ENCODE assay signal across 26 cellular contexts in genomic region chr2:112664689-112665088, GRCh38. TPM values are rescaled to one million over a fixed set of nuclear protein-coding genes. Genes with fewer than 3 reads are reported as not detected.
DNase-seq lines count a peak whose midpoint lies in the region; ATAC-seq, FAIRE-seq and TF ChIP-seq lines count a peak whose summit lies in the region.
"Had no signal": no experiment of that assay in that cellular context is flagged by ENCODE, and none has a peak within 500 bp of the region (broad histone marks: within the 10 kb centered on the region; RNA-seq: fewer than 3 reads in every experiment).

No MANE protein-coding gene starts in this region.

- intact Hi-C loops in K562 (cut with micrococcal nuclease): no loop called here

- H3K4me2 ChIP-seq in K562 (ENCODE audit: insufficient read depth, low read length): no peak overlapping the region

- TF ChIP-seq CTCF in HL-60 (IDR thresholded peaks at IDR 0.05; ENCODE audit: insufficient read depth, low read length) (no peak), K562 (IDR thresholded peaks at IDR 0.05 in 2 of 3, conservative IDR thresholded peaks at IDR 0.05 in 1 of 3; ENCODE audit: insufficient read depth in 2 of 3, low read depth in 1 of 3, low read length in 3 of 3) (no peak)

- POLR2A ChIA-PET in K562 (lab: Yijun Ruan, JAX): interaction anchor here (0.8 to 4.1 kb wide), 7 partner anchors 8 to 517 kb away, joined by 3 to 30 read pairs (median 5); partner anchors contain the start of gene SLC20A1

- no peak for FAIRE-seq in K562 (lab: Jason Lieb, UNC)

- no peak for DNase-seq in activated CD8-positive, alpha-beta memory T cell treated with anti-CD3 and anti-CD28 coated beads, Interleukin-2, amount 10 ng/mL, durations not matched to agents 7 days and 5 days
- no peak for DNase-seq in activated CD8-positive, alpha-beta memory T cell treated with anti-CD3 and anti-CD28 coated beads for 24 hours
- DNase-seq in HL-60 (ENCODE audit: low read depth in 1 of 2, low spot score in 1 of 2) (no peak), K562 (ENCODE audit: extremely low read depth in 1 of 4, low spot score in 3 of 4) (no peak), hypothalamus (lab: John Stamatoyannopoulos, UW) (no peak)
- DNase-seq in stimulated activated effector memory CD8-positive, alpha-beta T cell treated with anti-CD3 and anti-CD28 coated beads, Interleukin-12 subunit alpha, Interleukin-12 subunit beta, amount 100 ng/mL, for 72 hours (ENCODE audit: low spot score in 2 of 2): no peak
- DNase-seq in stimulated activated naive CD4-positive, alpha-beta T cell treated with Interleukin-2 at 50 U/mL for 16 hours (lab: John Stamatoyannopoulos, UW): no peak
- DNase-seq: ACHN; activated CD4-positive, alpha-beta memory T cell treated with anti-CD3 and anti-CD28 coated beads for 36 hours; activated T-cell treated with anti-CD3 and anti-CD28 coated beads, Interleukin-2, amount 50 U/mL, for 1 hour; CD4-positive, alpha-beta T cell; DND-41; foreskin melanocyte; kidney glomerular epithelial cell; mesenchymal stem cell; NCI-H1048; NCI-H2081; NK-92 treated with Interleukin-12 subunit alpha and Interleukin-12 subunit beta, amount 100 ng/mL, for 24 hours; RPMI8226 had no signal

- H3K4me3 Mint-ChIP-seq in activated CD8-positive, alpha-beta memory T cell treated with anti-CD3 and anti-CD28 coated beads, Interleukin-2, amount 10 ng/mL, durations not matched to agents 7 days and 5 days: no peak overlapping the region
- H3K4me3 Mint-ChIP-seq in stimulated activated effector memory CD8-positive, alpha-beta T cell treated with anti-CD3 and anti-CD28 coated beads, Interleukin-12 subunit alpha, Interleukin-12 subunit beta, amount 100 ng/mL, for 72 hours: no peak overlapping the region
- H3K4me3 Mint-ChIP-seq: activated CD4-positive, alpha-beta memory T cell treated with anti-CD3 and anti-CD28 coated beads for 36 hours; brain; CD4-positive, alpha-beta T cell; nephron had no signal

- peaks cover 26% of the 10 kb centered on the region for H3K4me1 Mint-ChIP-seq in activated CD8-positive, alpha-beta memory T cell treated with anti-CD3 and anti-CD28 coated beads, Interleukin-2, amount 10 ng/mL, durations not matched to agents 7 days and 5 days
- H3K4me1 Mint-ChIP-seq in stimulated activated effector memory CD8-positive, alpha-beta T cell treated with anti-CD3 and anti-CD28 coated beads, Interleukin-12 subunit alpha, Interleukin-12 subunit beta, amount 100 ng/mL, for 72 hours: peaks cover 15% of the 10 kb centered on the region
- H3K4me1 Mint-ChIP-seq: nephron had no signal

- in situ Hi-C loops in K562 (cut with MboI): no loop called here

- peaks cover 59% of the 10 kb centered on the region for H3K36me3 ChIP-seq in K562 (ENCODE audit: control insufficient read depth, insufficient read depth, low read length)

- H3K4me3 ChIP-seq in HL-60 (replicated peaks; ENCODE audit: insufficient read depth, low read length) (no peak overlapping the region), K562 (no peak overlapping the region)

- H4K20me1 ChIP-seq in K562 (replicated peaks; ENCODE audit: control insufficient read depth, insufficient read depth, low read length): no peaks in the 10 kb centered on the region

- H3K36me3 Mint-ChIP-seq in activated CD8-positive, alpha-beta memory T cell treated with anti-CD3 and anti-CD28 coated beads, Interleukin-2, amount 10 ng/mL, durations not matched to agents 7 days and 5 days: peaks cover 40% of the 10 kb centered on the region
- H3K36me3 Mint-ChIP-seq in stimulated activated effector memory CD8-positive, alpha-beta T cell treated with anti-CD3 and anti-CD28 coated beads, Interleukin-12 subunit alpha, Interleukin-12 subunit beta, amount 100 ng/mL, for 72 hours: peaks cover 72% of the 10 kb centered on the region

- no peak for TF ChIP-seq EP300 in K562 (IDR thresholded peaks at IDR 0.05; ENCODE audit: low read length)

- H3K4me1 ChIP-seq in K562 (replicated peaks in 1 of 2; ENCODE audit: control insufficient read depth in 2 of 2, insufficient read depth in 2 of 2, low read length in 2 of 2): peaks cover 6 to 50% of the 10 kb centered on the region in 2 experiments; a peak in 4 of 5 replicates

- no peak for ATAC-seq in activated CD8-positive, alpha-beta memory T cell treated with anti-CD3 and anti-CD28 coated beads, Interleukin-2, amount 10 ng/mL, durations not matched to agents 7 days and 5 days
- ATAC-seq in K562 (peak; percentile 6; the same call in 1 of the 3 replicates), HG03175 (IDR thresholded peaks at IDR 0.05; ENCODE audit: unreplicated experiment) (no peak)
- no peak for ATAC-seq in stimulated activated effector memory CD8-positive, alpha-beta T cell treated with anti-CD3 and anti-CD28 coated beads, Interleukin-12 subunit alpha, Interleukin-12 subunit beta, amount 100 ng/mL, for 72 hours

- H3K27me3 ChIP-seq in HL-60 (ENCODE audit: insufficient read depth, poor library complexity, severe bottlenecking) (no peaks in the 10 kb centered on the region), K562 (ENCODE audit: control insufficient read depth in 2 of 2, insufficient read depth in 2 of 2, low read length in 2 of 2) (no peaks in the 10 kb centered on the region)

- peak overlapping the region; percentile 72 for H3K27ac ChIP-seq in HL-60 (replicated peaks)
- peak overlapping the region; percentile 47 for H3K27ac ChIP-seq in K562 (ENCODE audit: extremely low read depth, low read depth, low read length)

- no peaks in the 10 kb centered on the region for H3K27me3 Mint-ChIP-seq in activated CD8-positive, alpha-beta memory T cell treated with anti-CD3 and anti-CD28 coated beads, Interleukin-2, amount 10 ng/mL, durations not matched to agents 7 days and 5 days
- H3K27me3 Mint-ChIP-seq: activated CD4-positive, alpha-beta memory T cell treated with anti-CD3 and anti-CD28 coated beads for 36 hours; brain; CD4-positive, alpha-beta T cell had no signal

- no peaks in the 10 kb centered on the region for H3K9me1 ChIP-seq in K562 (ENCODE audit: control insufficient read depth, insufficient read depth, low read length)

- no TSS peak for BruUV-seq in K562 (replicated peaks; lab: Mats Ljungman, UMichigan)

- CTCF ChIA-PET in activated CD8-positive, alpha-beta memory T cell treated with anti-CD3 and anti-CD28 coated beads, Interleukin-2, amount 10 ng/mL, durations not matched to agents 7 days and 5 days (lab: Charles Lee): interaction anchor here (0.9 to 1.3 kb wide), 2 partner anchors 26 to 85 kb away, joined by 3 to 4 read pairs; no protein-coding TSS in a partner anchor
- CTCF ChIA-PET in K562 (lab: Yijun Ruan, JAX; ENCODE audit: low intra/inter-chr PET ratio): no interaction called here

- peak; percentile 53; the same call in 1 of the 2 replicates for TF ChIP-seq POLR2A in K562 (conservative IDR thresholded peaks at IDR 0.05)

- H3K27ac Mint-ChIP-seq in activated CD8-positive, alpha-beta memory T cell treated with anti-CD3 and anti-CD28 coated beads, Interleukin-2, amount 10 ng/mL, durations not matched to agents 7 days and 5 days: peak overlapping the region; percentile 40
- H3K27ac Mint-ChIP-seq in stimulated activated effector memory CD8-positive, alpha-beta T cell treated with anti-CD3 and anti-CD28 coated beads, Interleukin-12 subunit alpha, Interleukin-12 subunit beta, amount 100 ng/mL, for 72 hours: peak overlapping the region; percentile 6
- H3K27ac Mint-ChIP-seq: activated CD4-positive, alpha-beta memory T cell treated with anti-CD3 and anti-CD28 coated beads for 36 hours; brain; CD4-positive, alpha-beta T cell; nephron had no signal

- H2AFZ ChIP-seq in K562 (ENCODE audit: low read depth, low read length): no peak overlapping the region

- TF ChIP-seq RAD21 in K562 (CRISPR knock-in tag; conservative IDR thresholded peaks at IDR 0.05 in 1 of 2, IDR thresholded peaks at IDR 0.05 in 1 of 2): no peak

- no peaks in the 10 kb centered on the region for H3K9me3 Mint-ChIP-seq in activated CD8-positive, alpha-beta memory T cell treated with anti-CD3 and anti-CD28 coated beads, Interleukin-2, amount 10 ng/mL, durations not matched to agents 7 days and 5 days (ENCODE audit: low read depth)
- no peaks in the 10 kb centered on the region for H3K9me3 Mint-ChIP-seq in stimulated activated effector memory CD8-positive, alpha-beta T cell treated with anti-CD3 and anti-CD28 coated beads, Interleukin-12 subunit alpha, Interleukin-12 subunit beta, amount 100 ng/mL, for 72 hours
- H3K9me3 Mint-ChIP-seq: activated CD4-positive, alpha-beta memory T cell treated with anti-CD3 and anti-CD28 coated beads for 36 hours; brain; CD4-positive, alpha-beta T cell; nephron had no signal

- no peaks in the 10 kb centered on the region for H3K9me3 ChIP-seq in K562 (replicated peaks; ENCODE audit: control insufficient read depth, insufficient read depth, low read depth, low read length)

- peaks cover 14% of the 10 kb centered on the region for H3K79me2 ChIP-seq in K562 (ENCODE audit: control insufficient read depth, insufficient read depth, low read length)

- H3K9ac ChIP-seq in K562 (ENCODE audit: insufficient read depth in 1 of 2, low read depth in 2 of 2, low read length in 2 of 2): no peak overlapping the region

RNA-seq across cellular contexts. Expression of gene SLC20A1, which starts 18.9 kb away (rescaled TPM):
- total RNA-seq in activated CD8-positive, alpha-beta memory T cell treated with anti-CD3 and anti-CD28 coated beads, Interleukin-2, amount 10 ng/mL, durations not matched to agents 7 days and 5 days: 100 to 1,000 TPM; 134 to 146 TPM
- total RNA-seq in K562 (2011; cell fraction: chromatin; rRNA removed; ENCODE audit: low replicate concordance): 495 and 804 TPM in 2 replicates
- total RNA-seq in K562 (2011; cell fraction: nucleolus; rRNA removed): 263 and 289 TPM in 2 replicates
- 478 and 674 TPM in 2 replicates for total RNA-seq in K562 (2011; cell fraction: nucleoplasm; rRNA removed)
- 64.7 and 66.0 TPM in 2 replicates for total RNA-seq in K562 (2014; rRNA removed)
- total RNA-seq in K562 (2014; rRNA removed; fragmentation: Illumina TruSeq; extraction: Trizol): 95.1 and 111 TPM in 2 replicates
- 66.8 and 68.9 TPM in 2 replicates for total RNA-seq in K562 (2015; rRNA removed; fragmentation: Illumina TruSeq; extraction: Trizol)
- total RNA-seq in K562 (2021): 123 and 136 TPM in 2 replicates
- 101 and 150 TPM in 2 replicates for polyA plus RNA-seq in K562 (2011; rRNA removed)
- 105 and 114 TPM in 2 replicates for polyA plus RNA-seq in K562 (2011; cell fraction: cytosol; rRNA removed)
- polyA plus RNA-seq in K562 (2011; cell fraction: nucleus; rRNA removed): 166 and 277 TPM in 2 replicates
- 55.6 and 102 TPM in 2 replicates for polyA plus RNA-seq in K562 (2012)
- polyA plus RNA-seq in K562 (2014; fragmentation: Illumina TruSeq; extraction: Trizol): 85.8 and 87.8 TPM in 2 replicates
- polyA plus RNA-seq in K562 (2014; fragmentation: Nextera tagmentation; extraction: Ambion mirVana): 10 to 100 TPM; 53.8 to 56.1 TPM
- 74.7 and 77.3 TPM in 2 replicates for polyA plus RNA-seq in K562 (2014; rRNA removed)
- polyA minus RNA-seq in K562 (2011; rRNA and poly(A)+ RNA removed): 151 and 243 TPM in 2 replicates
- 79.2 and 124 TPM in 2 replicates for polyA minus RNA-seq in K562 (2011; cell fraction: cytosol; rRNA and poly(A)+ RNA removed)
- polyA minus RNA-seq in K562 (2011; cell fraction: nucleus; rRNA and poly(A)+ RNA removed): 120 and 135 TPM in 2 replicates

RNA-seq across cellular contexts. Expression of gene NT5DC4, which starts 56.1 kb away (rescaled TPM):
- not detected for total RNA-seq in activated CD8-positive, alpha-beta memory T cell treated with anti-CD3 and anti-CD28 coated beads, Interleukin-2, amount 10 ng/mL, durations not matched to agents 7 days and 5 days
- 26.6 and 60.2 TPM in 2 replicates for total RNA-seq in K562 (2011; cell fraction: chromatin; rRNA removed; ENCODE audit: low replicate concordance)
- total RNA-seq in K562 (2011; cell fraction: nucleolus; rRNA removed): 32.0 and 34.7 TPM in 2 replicates
- 22.7 and 29.8 TPM in 2 replicates for total RNA-seq in K562 (2011; cell fraction: nucleoplasm; rRNA removed)
- 0.94 and 1.0 TPM in 2 replicates for total RNA-seq in K562 (2014; rRNA removed)
- 0.44 and 2.3 TPM in 2 replicates for total RNA-seq in K562 (2014; rRNA removed; fragmentation: Illumina TruSeq; extraction: Trizol)
- total RNA-seq in K562 (2015; rRNA removed; fragmentation: Illumina TruSeq; extraction: Trizol): 0.45 and 0.65 TPM in 2 replicates
- total RNA-seq in K562 (2021): 4.7 and 6.8 TPM in 2 replicates
- polyA plus RNA-seq in K562 (2011; rRNA removed): 3.4 and 6.9 TPM in 2 replicates
- polyA plus RNA-seq in K562 (2011; cell fraction: cytosol; rRNA removed): 0.65 and 1.6 TPM in 2 replicates
- 39.8 and 97.5 TPM in 2 replicates for polyA plus RNA-seq in K562 (2011; cell fraction: nucleus; rRNA removed)
- polyA plus RNA-seq in K562 (2012): 1.3 and 9.4 TPM in 2 replicates
- 0.56 and 1.8 TPM in 2 replicates for polyA plus RNA-seq in K562 (2014; fragmentation: Illumina TruSeq; extraction: Trizol)
- 1 to 10 TPM; 2.5 to 2.8 TPM for polyA plus RNA-seq in K562 (2014; fragmentation: Nextera tagmentation; extraction: Ambion mirVana)
- polyA plus RNA-seq in K562 (2014; rRNA removed): 1.6 and 5.0 TPM in 2 replicates
- 0.36 and 2.7 TPM in 2 replicates for polyA minus RNA-seq in K562 (2011; rRNA and poly(A)+ RNA removed)
- polyA minus RNA-seq in K562 (2011; cell fraction: cytosol; rRNA and poly(A)+ RNA removed): 8.7 TPM in 1 of 2 replicates, not detected in the other
- 6.9 and 15.8 TPM in 2 replicates for polyA minus RNA-seq in K562 (2011; cell fraction: nucleus; rRNA and poly(A)+ RNA removed)
- total RNA-seq: activated CD4-positive, alpha-beta memory T cell treated with anti-CD3 and anti-CD28 coated beads for 36 hours; CD4-positive, alpha-beta T cell; NCI-H460; posterior vena cava; skeletal muscle tissue; urinary bladder had no signal
- polyA plus RNA-seq: urinary bladder had no signal
